Comparison of ENCODE assay signal across 17 cellular contexts in the genomic region with DNA sequence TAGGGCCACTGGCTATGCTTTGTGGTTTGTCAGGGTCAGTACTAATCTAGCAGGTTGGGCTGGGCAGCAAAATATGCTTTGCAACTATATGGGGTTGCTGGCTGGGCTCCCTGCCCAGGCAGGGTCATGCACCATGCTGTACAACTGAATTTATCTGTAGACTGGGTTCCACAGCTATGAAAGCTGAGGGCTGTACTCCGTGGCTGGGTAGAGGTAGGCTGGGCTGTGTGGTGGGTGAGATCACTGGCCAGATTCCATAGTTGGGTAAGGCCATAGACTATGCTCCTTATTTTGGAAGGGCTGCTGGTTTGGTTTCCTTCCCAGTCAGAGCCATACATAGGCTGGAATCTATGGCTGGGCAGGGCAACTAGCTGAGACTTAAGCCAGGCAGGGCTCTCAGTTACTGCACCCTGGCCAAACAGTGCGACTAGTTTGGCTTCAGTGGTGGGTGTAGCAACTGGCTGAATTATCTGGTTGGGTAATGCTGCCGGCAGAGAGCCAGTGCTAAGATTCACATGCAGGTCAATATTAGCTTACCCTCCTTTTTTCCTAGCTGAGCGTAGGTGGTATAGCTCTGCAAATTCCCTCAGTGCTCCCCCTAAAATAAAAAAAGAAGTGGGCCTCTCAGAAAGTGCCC.
"Had no signal": no experiment of that assay in that cellular context is flagged by ENCODE, and none has a peak within 500 bp of the region (broad histone marks: within the 10 kb centered on the region; RNA-seq: fewer than 3 reads in every experiment).

No MANE protein-coding gene starts in this region.

- ATAC-seq: body of pancreas; effector memory CD8-positive, alpha-beta T cell; mucosa of descending colon; naive thymus-derived CD4-positive, alpha-beta T cell; stimulated activated naive CD8-positive, alpha-beta T cell treated with anti-CD3 and anti-CD28 coated beads, Interleukin-15, Interleukin-2, amounts not matched to agents 100 U/mL and 50 U/mL, for 24 hours had no signal

- H3K36me3 ChIP-seq: neural progenitor cell, pancreas had no signal

- DNase-seq: activated B cell treated with CpG ODN at 0.5 μM for 24 hours; activated CD4-positive, alpha-beta memory T cell treated with anti-CD3 and anti-CD28 coated beads for 36 hours; activated CD4-positive, alpha-beta T cell treated with anti-CD3 and anti-CD28 coated beads for 4 hours; activated T-cell treated with anti-CD3 and anti-CD28 coated beads for 4 hours; body of pancreas; caudate nucleus; effector memory CD8-positive, alpha-beta T cell; head of caudate nucleus; mesenchymal stem cell; mucosa of descending colon; naive thymus-derived CD4-positive, alpha-beta T cell; pancreas; SK-N-SH; stimulated activated naive CD8-positive, alpha-beta T cell treated with anti-CD3 and anti-CD28 coated beads, Interleukin-15, Interleukin-2, amounts not matched to agents 100 U/mL and 50 U/mL, for 24 hours had no signal

- H3K27me3 ChIP-seq: body of pancreas, neural progenitor cell, pancreas had no signal

- H3K4me1 ChIP-seq: body of pancreas, neural progenitor cell, pancreas had no signal

- H3K4me3 ChIP-seq: body of pancreas, mucosa of descending colon, neural progenitor cell, pancreas, skin epidermis had no signal

- H3K9me3 ChIP-seq: body of pancreas, pancreas, SK-N-SH had no signal

- H3K9ac ChIP-seq: neural progenitor cell, SK-N-SH had no signal

- H3K27ac ChIP-seq: body of pancreas, epithelial cell of prostate, neural progenitor cell, pancreas, skin epidermis had no signal
